In genomic region chr3:88057650-88058321, GRCh38 we compare ENCODE assay signal across 1 cellular context.
TF ChIP-seq lines count a peak whose summit lies in the region.

No MANE protein-coding gene starts in this region.

TF ChIP-seq in HCT116, 20 proteins besides CTCF, POLR2A, EP300 and RAD21 (continued from another document):
- no peak for TF ChIP-seq ELF1 (IDR thresholded peaks at IDR 0.05; ENCODE audit: borderline replicate concordance, low read depth)
- TF ChIP-seq EZH2phosphoT487 (IDR thresholded peaks at IDR 0.05; ENCODE audit: borderline replicate concordance): no peak
- TF ChIP-seq ZFX (IDR thresholded peaks at IDR 0.05): no peak
